ENCODE assay signal across 8 cellular contexts in genomic region chr19:47280183-47280797, GRCh38. TPM values are rescaled to one million over a fixed set of nuclear protein-coding genes. Genes with fewer than 3 reads are reported as not detected.
DNase-seq lines count a peak whose midpoint lies in the region; ATAC-seq, FAIRE-seq and TF ChIP-seq lines count a peak whose summit lies in the region.

No MANE protein-coding gene starts in this region.

- CTCF ChIA-PET in activated CD4-positive, alpha-beta memory T cell treated with anti-CD3 and anti-CD28 coated beads for 36 hours (lab: Charles Lee), result interaction anchor here (1.4 to 1.7 kb wide), 2 partner anchors 12 to 69 kb away, joined by 4 to 5 read pairs; partner anchors contain the start of gene DHX34

- no peak overlapping the region for H3K4me3 ChIP-seq in fibroblast of pulmonary artery (replicated peaks; ENCODE audit: low read depth, low read length)

- no peak overlapping the region for H3K4me3 Mint-ChIP-seq in activated CD4-positive, alpha-beta memory T cell treated with anti-CD3 and anti-CD28 coated beads for 36 hours

- H3K4me1 Mint-ChIP-seq in activated CD4-positive, alpha-beta memory T cell treated with anti-CD3 and anti-CD28 coated beads for 36 hours (ENCODE audit: low read depth), result peaks cover 13% of the 10 kb centered on the region

- H3K36me3 Mint-ChIP-seq in activated CD4-positive, alpha-beta memory T cell treated with anti-CD3 and anti-CD28 coated beads for 36 hours, result peaks cover 9% of the 10 kb centered on the region

- H3K9me3 Mint-ChIP-seq in activated CD4-positive, alpha-beta memory T cell treated with anti-CD3 and anti-CD28 coated beads for 36 hours, result no peaks in the 10 kb centered on the region

- peak; percentile 23 for DNase-seq in AG20443 (ENCODE audit: low spot score)
- peak; percentile 71 for DNase-seq in HT-29 (ENCODE audit: low spot score)
- peak; percentile 77 for DNase-seq in activated CD4-positive, alpha-beta memory T cell treated with anti-CD3 and anti-CD28 coated beads for 36 hours
- DNase-seq in fibroblast of pulmonary artery (ENCODE audit: low read depth), result peak; percentile 25
- DNase-seq in stimulated activated CD4-positive, alpha-beta T cell treated with anti-CD3 and anti-CD28 coated beads, Interleukin-4, amount 100 ng/mL, for 48 hours (ENCODE audit: low read depth in 2 of 2), result peak; percentile 59 to 71
- DNase-seq in GM12891 (ENCODE audit: insufficient read length, low spot score), result no peak
- DNase-seq in NCI-H1930 (lab: John Stamatoyannopoulos, UW), result no peak

- no peaks in the 10 kb centered on the region for H3K27me3 Mint-ChIP-seq in activated CD4-positive, alpha-beta memory T cell treated with anti-CD3 and anti-CD28 coated beads for 36 hours

- intact Hi-C loops in activated CD4-positive, alpha-beta memory T cell treated with anti-CD3 and anti-CD28 coated beads for 36 hours (cut with micrococcal nuclease), result no loop called here

- no peak for TF ChIP-seq POLR2A in GM12891 (IDR thresholded peaks at IDR 0.05; ENCODE audit: low read depth, low read length)

- POLR2A ChIA-PET in activated CD4-positive, alpha-beta memory T cell treated with anti-CD3 and anti-CD28 coated beads for 36 hours (lab: Charles Lee), result interaction anchor here (0.7 kb wide), 2 partner anchors 259 to 366 kb away, joined by 3 to 6 read pairs; no protein-coding TSS in a partner anchor

- FAIRE-seq in GM12891 (lab: Jason Lieb, UNC), result no peak

- no peak for ATAC-seq in GM18867 (IDR thresholded peaks at IDR 0.05; ENCODE audit: unreplicated experiment)

- TF ChIP-seq CTCF in fibroblast of pulmonary artery (IDR thresholded peaks at IDR 0.05; ENCODE audit: low read length, missing control alignments), result peak; percentile 57

- no peak overlapping the region for H3K27ac Mint-ChIP-seq in activated CD4-positive, alpha-beta memory T cell treated with anti-CD3 and anti-CD28 coated beads for 36 hours

TF ChIP-seq in GM12891, 5 proteins besides CTCF, POLR2A, EP300 and RAD21:
- no peak for TF ChIP-seq PAX5 (IDR thresholded peaks at IDR 0.05; ENCODE audit: insufficient read depth, low read length, severe bottlenecking)

RNA-seq across cellular contexts. Expression of gene INAFM1, which starts 5.6 kb away (rescaled TPM):
- total RNA-seq in HT-29 (2014; rRNA removed; shearing (Covaris generic)), result 20.2 and 22.0 TPM in 2 replicates
- 10 to 100 TPM; 12.4 to 13.7 TPM for total RNA-seq in activated CD4-positive, alpha-beta memory T cell treated with anti-CD3 and anti-CD28 coated beads for 36 hours
- polyA plus RNA-seq in GM12891 (2012; ENCODE audit: low read depth, missing spikeins), result 2.5 TPM

RNA-seq across cellular contexts. Expression of gene CCDC9, which starts 24.0 kb away (rescaled TPM):
- 19.8 and 34.8 TPM in 2 replicates for total RNA-seq in HT-29 (2014; rRNA removed; shearing (Covaris generic))
- 10 to 100 TPM; 32.7 to 39.1 TPM for total RNA-seq in activated CD4-positive, alpha-beta memory T cell treated with anti-CD3 and anti-CD28 coated beads for 36 hours
- polyA plus RNA-seq in GM12891 (2012; ENCODE audit: low read depth, missing spikeins), result 10.3 TPM

RNA-seq across cellular contexts. Expression of gene C5AR1, which starts 29.4 kb away (rescaled TPM):
- total RNA-seq in HT-29 (2014; rRNA removed; shearing (Covaris generic)), result 0.13 and 0.28 TPM in 2 replicates
- total RNA-seq in activated CD4-positive, alpha-beta memory T cell treated with anti-CD3 and anti-CD28 coated beads for 36 hours, result under 1 TPM in 1 of 2 experiments, not detected in 1; 0.48 TPM
- 0.08 TPM for polyA plus RNA-seq in GM12891 (2012; ENCODE audit: low read depth, missing spikeins)

RNA-seq across cellular contexts. Expression of gene BBC3, which starts 49.3 kb away (rescaled TPM):
- 51.0 and 56.4 TPM in 2 replicates for total RNA-seq in HT-29 (2014; rRNA removed; shearing (Covaris generic))
- 10 to 100 TPM; 13.8 to 14.6 TPM for total RNA-seq in activated CD4-positive, alpha-beta memory T cell treated with anti-CD3 and anti-CD28 coated beads for 36 hours
- polyA plus RNA-seq in GM12891 (2012; ENCODE audit: low read depth, missing spikeins), result 10.9 TPM

RNA-seq across cellular contexts. Expression of gene C5AR2, which starts 51.7 kb away (rescaled TPM):
- total RNA-seq in HT-29 (2014; rRNA removed; shearing (Covaris generic)), result not detected in 2 replicates
- under 1 TPM; 0.05 to 0.07 TPM for total RNA-seq in activated CD4-positive, alpha-beta memory T cell treated with anti-CD3 and anti-CD28 coated beads for 36 hours
- polyA plus RNA-seq in GM12891 (2012; ENCODE audit: low read depth, missing spikeins), result not detected

Comparison
In these comparisons a context has a peak if more than half of its experiments do, and no peak if none do; other contexts are left out.
1. DNase-seq: peak in AG20443 (single experiment), HT-29 (single experiment), activated CD4-positive, alpha-beta memory T cell treated with anti-CD3 and anti-CD28 coated beads for 36 hours (single experiment), fibroblast of pulmonary artery (single experiment) and stimulated activated CD4-positive, alpha-beta T cell treated with anti-CD3 and anti-CD28 coated beads, Interleukin-4, amount 100 ng/mL, for 48 hours (2 of 2); none in GM12891 (single experiment) and NCI-H1930 (0 of 2).